In genomic region chr19:54159352-54160181, GRCh38 we compare ENCODE assay signal across 8 cellular contexts. TPM values are rescaled to one million over a fixed set of nuclear protein-coding genes. Genes with fewer than 3 reads are reported as not detected.
DNase-seq lines count a peak whose midpoint lies in the region; ATAC-seq and TF ChIP-seq lines count a peak whose summit lies in the region.

Gene LENG1 (minus strand): TSS chr19:54159721. CDS start chr19:54159695, 26 bp downstream.

- TF ChIP-seq POLR2A in esophagus muscularis mucosa (IDR thresholded peaks at IDR 0.05; ENCODE audit: low read depth): no peak

- H3K9me3 ChIP-seq in esophagus muscularis mucosa (no peaks in the 10 kb centered on the region), muscle layer of duodenum (ENCODE audit: control insufficient read depth in 1 of 2, low read length in 2 of 2) (no peaks in the 10 kb centered on the region)

- TF ChIP-seq CTCF in esophagus muscularis mucosa (IDR thresholded peaks at IDR 0.05): peak; percentile 15 to 68 (median 45)

- H3K27me3 Mint-ChIP-seq in activated T-cell treated with anti-CD3 and anti-CD28 coated beads, Interleukin-2, amount 50 U/mL, for 72 hours (ENCODE audit: low read depth): peaks cover 8% of the 10 kb centered on the region

- peak within 1 kb of the TSS; percentile 95 for H3K27ac Mint-ChIP-seq in activated T-cell treated with anti-CD3 and anti-CD28 coated beads, Interleukin-2, amount 50 U/mL, for 72 hours

- WGBS in esophagus muscularis mucosa: 0% methylated on average over 68 of the region's 72 CpGs

- peak; percentile 100 for DNase-seq in DMS79 (lab: John Stamatoyannopoulos, UW)
- DNase-seq in KG1 (lab: John Stamatoyannopoulos, UW): peak; percentile 100
- DNase-seq in activated T-cell treated with anti-CD3 and anti-CD28 coated beads, Interleukin-2, amount 50 U/mL, for 72 hours: peak; percentile 97 to 99
- peak; percentile 100 for DNase-seq in esophagus muscularis mucosa (ENCODE audit: extremely low spot score)
- peak; percentile 98 to 100 for DNase-seq in stimulated activated CD8-positive, alpha-beta memory T cell treated with anti-CD3 and anti-CD28 coated beads, Interleukin-7, amount 100 ng/mL, for 4 hours (ENCODE audit: low read depth in 2 of 2)

- peaks cover 4 to 18% of the 10 kb centered on the region in 2 donors for H3K36me3 Mint-ChIP-seq in activated T-cell treated with anti-CD3 and anti-CD28 coated beads, Interleukin-2, amount 50 U/mL, for 72 hours (ENCODE audit: insufficient read depth in 2 of 2)

- H3K27me3 ChIP-seq in esophagus muscularis mucosa (peaks cover 0 to 4% (median 2%) of the 10 kb centered on the region in 4 donors), muscle layer of duodenum (ENCODE audit: low read depth, low read length) (no peaks in the 10 kb centered on the region)

- H3K4me1 Mint-ChIP-seq in activated T-cell treated with anti-CD3 and anti-CD28 coated beads, Interleukin-2, amount 50 U/mL, for 72 hours (ENCODE audit: low read depth): peaks cover 61% of the 10 kb centered on the region

- H3K9me3 Mint-ChIP-seq in activated T-cell treated with anti-CD3 and anti-CD28 coated beads, Interleukin-2, amount 50 U/mL, for 72 hours: no peaks in the 10 kb centered on the region

- H3K4me3 Mint-ChIP-seq in activated T-cell treated with anti-CD3 and anti-CD28 coated beads, Interleukin-2, amount 50 U/mL, for 72 hours: peak within 1 kb of the TSS; percentile 90 to 98

- H3K4me3 ChIP-seq in esophagus muscularis mucosa: peak within 1 kb of the TSS; percentile 63 to 93 (median 72)
- peak within 1 kb of the TSS; percentile 81 to 92 for H3K4me3 ChIP-seq in muscle layer of duodenum (ENCODE audit: low read depth in 1 of 2, low read length in 2 of 2)

- H3K36me3 ChIP-seq in esophagus muscularis mucosa (peaks cover 35 to 38% (median 37%) of the 10 kb centered on the region in 4 donors), muscle layer of duodenum (ENCODE audit: control insufficient read depth in 1 of 2, insufficient read depth in 2 of 2, low read length in 2 of 2) (peaks cover 16 to 34% of the 10 kb centered on the region in 2 donors)

- H3K27ac ChIP-seq in esophagus muscularis mucosa (replicated peaks in 1 of 4) (peak within 1 kb of the TSS; percentile 92 to 99 (median 95)), muscle layer of duodenum (ENCODE audit: low read length) (peak within 1 kb of the TSS; percentile 89)

- peak; percentile 83 for ATAC-seq in GM21723 (IDR thresholded peaks at IDR 0.05; ENCODE audit: unreplicated experiment)
- peak; percentile 91 to 92 for ATAC-seq in activated T-cell treated with anti-CD3 and anti-CD28 coated beads, Interleukin-2, amount 50 U/mL, for 72 hours (replicated peaks in 1 of 2)

- intact Hi-C loops in esophagus muscularis mucosa (cut with DNase I): no loop called here

- TF ChIP-seq EP300 in esophagus muscularis mucosa (IDR thresholded peaks at IDR 0.05): no peak

- H3K4me1 ChIP-seq in esophagus muscularis mucosa (peaks cover 43 to 58% (median 54%) of the 10 kb centered on the region in 4 donors), muscle layer of duodenum (ENCODE audit: control insufficient read depth in 1 of 2, insufficient read depth in 2 of 2, low read length in 2 of 2) (peaks cover 14 to 36% of the 10 kb centered on the region in 2 donors)

TF ChIP-seq in PFSK-1, 5 proteins besides CTCF, POLR2A, EP300 and RAD21:
- TF ChIP-seq FOXP2 (optimal IDR thresholded peaks at IDR 0.05; ENCODE audit: borderline replicate concordance, extremely low read depth, extremely low read length, insufficient read depth) (peak; percentile 25), SIN3A (IDR thresholded peaks at IDR 0.05; ENCODE audit: borderline replicate concordance, insufficient read depth, low read length) (no peak), TAF1 (IDR thresholded peaks at IDR 0.05; ENCODE audit: borderline replicate concordance, insufficient read depth, low read length) (0 out of 2 replicates have a peak, but pooled peaks have one; percentile 1), POLR2AphosphoS5 (IDR thresholded peaks at IDR 0.05; ENCODE audit: low read depth, low read length) (peak; percentile 63)
TF ChIP-seq in PFSK-1: peak in this region for 3.

RNA-seq across cellular contexts. Expression of gene LENG1, which starts in this region (rescaled TPM):
- polyA plus RNA-seq in PFSK-1 (2012; ENCODE audit: insufficient read length, low read depth): 33.5 TPM
- 1 to 10 TPM; 2.9 to 3.7 TPM for total RNA-seq in activated T-cell treated with anti-CD3 and anti-CD28 coated beads, Interleukin-2, amount 50 U/mL, for 72 hours
- 10 to 100 TPM in 3 of 4 donors, 1 to 10 TPM in 1; 10.0 to 12.7 (median 11.5) TPM for total RNA-seq in esophagus muscularis mucosa

Comparison
In these comparisons a context has a peak if more than half of its experiments do, and no peak if none do; other contexts are left out.
1. Peak in every context shown above with its lines: DNase-seq, ATAC-seq, H3K4me3 ChIP-seq and H3K27ac ChIP-seq.